ENCODE assay signal across 3 cellular contexts in the genomic region with DNA sequence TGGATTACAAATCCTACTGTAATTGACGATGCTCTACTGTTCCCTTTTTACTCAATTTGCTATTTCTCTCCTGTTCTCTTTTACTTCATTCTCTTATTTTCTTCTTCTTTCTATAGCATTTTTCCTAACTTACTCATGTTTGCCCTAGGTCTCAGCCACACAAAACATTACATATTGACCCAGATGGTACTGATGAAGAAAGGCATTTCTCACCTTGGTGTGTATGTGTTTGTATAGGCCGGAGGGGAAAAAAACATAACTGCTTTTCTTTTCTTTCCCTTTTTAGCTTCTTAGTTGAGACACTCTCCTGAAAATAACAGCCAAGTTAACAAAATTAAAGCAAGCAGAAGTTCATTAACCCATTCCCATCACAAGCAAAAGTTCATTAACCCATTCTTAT.
TF ChIP-seq lines count a peak whose summit lies in the region.

No MANE protein-coding gene starts in this region.

TF ChIP-seq in GM23338, 12 proteins besides CTCF, POLR2A, EP300 and RAD21 (continues in another document):
- TF ChIP-seq, protein P1, sequence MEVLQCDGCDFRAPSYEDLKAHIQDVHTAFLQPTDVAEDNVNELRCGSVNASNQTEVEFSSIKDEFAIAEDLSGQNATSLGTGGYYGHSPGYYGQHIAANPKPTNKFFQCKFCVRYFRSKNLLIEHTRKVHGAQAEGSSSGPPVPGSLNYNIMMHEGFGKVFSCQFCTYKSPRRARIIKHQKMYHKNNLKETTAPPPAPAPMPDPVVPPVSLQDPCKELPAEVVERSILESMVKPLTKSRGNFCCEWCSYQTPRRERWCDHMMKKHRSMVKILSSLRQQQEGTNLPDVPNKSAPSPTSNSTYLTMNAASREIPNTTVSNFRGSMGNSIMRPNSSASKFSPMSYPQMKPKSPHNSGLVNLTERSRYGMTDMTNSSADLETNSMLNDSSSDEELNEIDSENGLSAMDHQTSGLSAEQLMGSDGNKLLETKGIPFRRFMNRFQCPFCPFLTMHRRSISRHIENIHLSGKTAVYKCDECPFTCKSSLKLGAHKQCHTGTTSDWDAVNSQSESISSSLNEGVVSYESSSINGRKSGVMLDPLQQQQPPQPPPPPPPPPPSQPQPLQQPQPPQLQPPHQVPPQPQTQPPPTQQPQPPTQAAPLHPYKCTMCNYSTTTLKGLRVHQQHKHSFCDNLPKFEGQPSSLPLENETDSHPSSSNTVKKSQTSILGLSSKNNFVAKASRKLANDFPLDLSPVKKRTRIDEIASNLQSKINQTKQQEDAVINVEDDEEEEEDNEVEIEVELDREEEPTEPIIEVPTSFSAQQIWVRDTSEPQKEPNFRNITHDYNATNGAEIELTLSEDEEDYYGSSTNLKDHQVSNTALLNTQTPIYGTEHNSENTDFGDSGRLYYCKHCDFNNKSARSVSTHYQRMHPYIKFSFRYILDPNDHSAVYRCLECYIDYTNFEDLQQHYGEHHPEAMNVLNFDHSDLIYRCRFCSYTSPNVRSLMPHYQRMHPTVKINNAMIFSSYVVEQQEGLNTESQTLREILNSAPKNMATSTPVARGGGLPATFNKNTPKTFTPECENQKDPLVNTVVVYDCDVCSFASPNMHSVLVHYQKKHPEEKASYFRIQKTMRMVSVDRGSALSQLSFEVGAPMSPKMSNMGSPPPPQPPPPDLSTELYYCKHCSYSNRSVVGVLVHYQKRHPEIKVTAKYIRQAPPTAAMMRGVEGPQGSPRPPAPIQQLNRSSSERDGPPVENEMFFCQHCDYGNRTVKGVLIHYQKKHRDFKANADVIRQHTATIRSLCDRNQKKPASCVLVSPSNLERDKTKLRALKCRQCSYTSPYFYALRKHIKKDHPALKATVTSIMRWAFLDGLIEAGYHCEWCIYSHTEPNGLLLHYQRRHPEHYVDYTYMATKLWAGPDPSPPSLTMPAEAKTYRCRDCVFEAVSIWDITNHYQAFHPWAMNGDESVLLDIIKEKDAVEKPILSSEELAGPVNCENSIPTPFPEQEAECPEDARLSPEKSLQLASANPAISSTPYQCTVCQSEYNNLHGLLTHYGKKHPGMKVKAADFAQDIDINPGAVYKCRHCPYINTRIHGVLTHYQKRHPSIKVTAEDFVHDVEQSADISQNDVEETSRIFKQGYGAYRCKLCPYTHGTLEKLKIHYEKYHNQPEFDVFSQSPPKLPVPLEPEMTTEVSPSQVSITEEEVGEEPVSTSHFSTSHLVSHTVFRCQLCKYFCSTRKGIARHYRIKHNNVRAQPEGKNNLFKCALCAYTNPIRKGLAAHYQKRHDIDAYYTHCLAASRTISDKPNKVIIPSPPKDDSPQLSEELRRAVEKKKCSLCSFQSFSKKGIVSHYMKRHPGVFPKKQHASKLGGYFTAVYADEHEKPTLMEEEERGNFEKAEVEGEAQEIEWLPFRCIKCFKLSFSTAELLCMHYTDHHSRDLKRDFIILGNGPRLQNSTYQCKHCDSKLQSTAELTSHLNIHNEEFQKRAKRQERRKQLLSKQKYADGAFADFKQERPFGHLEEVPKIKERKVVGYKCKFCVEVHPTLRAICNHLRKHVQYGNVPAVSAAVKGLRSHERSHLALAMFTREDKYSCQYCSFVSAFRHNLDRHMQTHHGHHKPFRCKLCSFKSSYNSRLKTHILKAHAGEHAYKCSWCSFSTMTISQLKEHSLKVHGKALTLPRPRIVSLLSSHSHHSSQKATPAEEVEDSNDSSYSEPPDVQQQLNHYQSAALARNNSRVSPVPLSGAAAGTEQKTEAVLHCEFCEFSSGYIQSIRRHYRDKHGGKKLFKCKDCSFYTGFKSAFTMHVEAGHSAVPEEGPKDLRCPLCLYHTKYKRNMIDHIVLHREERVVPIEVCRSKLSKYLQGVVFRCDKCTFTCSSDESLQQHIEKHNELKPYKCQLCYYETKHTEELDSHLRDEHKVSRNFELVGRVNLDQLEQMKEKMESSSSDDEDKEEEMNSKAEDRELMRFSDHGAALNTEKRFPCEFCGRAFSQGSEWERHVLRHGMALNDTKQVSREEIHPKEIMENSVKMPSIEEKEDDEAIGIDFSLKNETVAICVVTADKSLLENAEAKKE (CRISPR knock-in tag; IDR thresholded peaks at IDR 0.05) = no peak
- TF ChIP-seq STAT1 (IDR thresholded peaks at IDR 0.05; ENCODE audit: unreplicated experiment) (no peak), EZH2 (IDR thresholded peaks at IDR 0.05; ENCODE audit: low read depth, unreplicated experiment) (no peak), ZNF114 (CRISPR knock-in tag; IDR thresholded peaks at IDR 0.05) (no peak), CREB1 (CRISPR knock-in tag; IDR thresholded peaks at IDR 0.05; ENCODE audit: low read depth) (no peak), EZH2phosphoT487 (IDR thresholded peaks at IDR 0.05; ENCODE audit: unreplicated experiment) (no peak)

TF ChIP-seq in H1, 55 proteins besides CTCF, POLR2A, EP300 and RAD21 (continues in another document):
- TF ChIP-seq CBX8 (IDR thresholded peaks at IDR 0.05; ENCODE audit: borderline replicate concordance, low read depth, low read length) (no peak), KDM5A (IDR thresholded peaks at IDR 0.05; ENCODE audit: low read length) (no peak), NANOG (IDR thresholded peaks at IDR 0.05; ENCODE audit: insufficient read depth, low read depth, low read length, poor library complexity, severe bottlenecking) (no peak), SIN3A (conservative IDR thresholded peaks at IDR 0.05 in 1 of 2, IDR thresholded peaks at IDR 0.05 in 1 of 2; ENCODE audit: low read depth in 1 of 2, low read length in 2 of 2) (no peak)
- TF ChIP-seq, protein P2, sequence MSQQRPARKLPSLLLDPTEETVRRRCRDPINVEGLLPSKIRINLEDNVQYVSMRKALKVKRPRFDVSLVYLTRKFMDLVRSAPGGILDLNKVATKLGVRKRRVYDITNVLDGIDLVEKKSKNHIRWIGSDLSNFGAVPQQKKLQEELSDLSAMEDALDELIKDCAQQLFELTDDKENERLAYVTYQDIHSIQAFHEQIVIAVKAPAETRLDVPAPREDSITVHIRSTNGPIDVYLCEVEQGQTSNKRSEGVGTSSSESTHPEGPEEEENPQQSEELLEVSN (IDR thresholded peaks at IDR 0.05) = no peak
- TF ChIP-seq, protein P3, sequence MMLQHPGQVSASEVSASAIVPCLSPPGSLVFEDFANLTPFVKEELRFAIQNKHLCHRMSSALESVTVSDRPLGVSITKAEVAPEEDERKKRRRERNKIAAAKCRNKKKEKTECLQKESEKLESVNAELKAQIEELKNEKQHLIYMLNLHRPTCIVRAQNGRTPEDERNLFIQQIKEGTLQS (IDR thresholded peaks at IDR 0.05; ENCODE audit: insufficient read depth, low read depth, low read length) = no peak

TF ChIP-seq in SK-N-SH, 30 proteins besides CTCF, POLR2A, EP300 and RAD21:
- TF ChIP-seq EZH2phosphoT487 (IDR thresholded peaks at IDR 0.05; ENCODE audit: borderline replicate concordance, low read depth) (no peak), NRF1 (IDR thresholded peaks at IDR 0.05; ENCODE audit: low read depth, low read length) (no peak), TEAD4 (IDR thresholded peaks at IDR 0.05; ENCODE audit: borderline replicate concordance, insufficient read depth) (no peak), SIN3A (IDR thresholded peaks at IDR 0.05; ENCODE audit: borderline replicate concordance, low read depth, low read length) (no peak), GATA2 (CRISPR knock-in tag; IDR thresholded peaks at IDR 0.05) (no peak), RFX5 (IDR thresholded peaks at IDR 0.05; ENCODE audit: low read length) (no peak)
- TF ChIP-seq, protein P4, sequence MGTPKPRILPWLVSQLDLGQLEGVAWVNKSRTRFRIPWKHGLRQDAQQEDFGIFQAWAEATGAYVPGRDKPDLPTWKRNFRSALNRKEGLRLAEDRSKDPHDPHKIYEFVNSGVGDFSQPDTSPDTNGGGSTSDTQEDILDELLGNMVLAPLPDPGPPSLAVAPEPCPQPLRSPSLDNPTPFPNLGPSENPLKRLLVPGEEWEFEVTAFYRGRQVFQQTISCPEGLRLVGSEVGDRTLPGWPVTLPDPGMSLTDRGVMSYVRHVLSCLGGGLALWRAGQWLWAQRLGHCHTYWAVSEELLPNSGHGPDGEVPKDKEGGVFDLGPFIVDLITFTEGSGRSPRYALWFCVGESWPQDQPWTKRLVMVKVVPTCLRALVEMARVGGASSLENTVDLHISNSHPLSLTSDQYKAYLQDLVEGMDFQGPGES (IDR thresholded peaks at IDR 0.05; ENCODE audit: low read depth, low read length) = no peak
- TF ChIP-seq, protein P5, sequence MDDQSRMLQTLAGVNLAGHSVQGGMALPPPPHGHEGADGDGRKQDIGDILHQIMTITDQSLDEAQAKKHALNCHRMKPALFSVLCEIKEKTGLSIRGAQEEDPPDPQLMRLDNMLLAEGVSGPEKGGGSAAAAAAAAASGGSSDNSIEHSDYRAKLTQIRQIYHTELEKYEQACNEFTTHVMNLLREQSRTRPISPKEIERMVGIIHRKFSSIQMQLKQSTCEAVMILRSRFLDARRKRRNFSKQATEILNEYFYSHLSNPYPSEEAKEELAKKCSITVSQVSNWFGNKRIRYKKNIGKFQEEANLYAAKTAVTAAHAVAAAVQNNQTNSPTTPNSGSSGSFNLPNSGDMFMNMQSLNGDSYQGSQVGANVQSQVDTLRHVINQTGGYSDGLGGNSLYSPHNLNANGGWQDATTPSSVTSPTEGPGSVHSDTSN (IDR thresholded peaks at IDR 0.05) = no peak
- TF ChIP-seq, protein P6, sequence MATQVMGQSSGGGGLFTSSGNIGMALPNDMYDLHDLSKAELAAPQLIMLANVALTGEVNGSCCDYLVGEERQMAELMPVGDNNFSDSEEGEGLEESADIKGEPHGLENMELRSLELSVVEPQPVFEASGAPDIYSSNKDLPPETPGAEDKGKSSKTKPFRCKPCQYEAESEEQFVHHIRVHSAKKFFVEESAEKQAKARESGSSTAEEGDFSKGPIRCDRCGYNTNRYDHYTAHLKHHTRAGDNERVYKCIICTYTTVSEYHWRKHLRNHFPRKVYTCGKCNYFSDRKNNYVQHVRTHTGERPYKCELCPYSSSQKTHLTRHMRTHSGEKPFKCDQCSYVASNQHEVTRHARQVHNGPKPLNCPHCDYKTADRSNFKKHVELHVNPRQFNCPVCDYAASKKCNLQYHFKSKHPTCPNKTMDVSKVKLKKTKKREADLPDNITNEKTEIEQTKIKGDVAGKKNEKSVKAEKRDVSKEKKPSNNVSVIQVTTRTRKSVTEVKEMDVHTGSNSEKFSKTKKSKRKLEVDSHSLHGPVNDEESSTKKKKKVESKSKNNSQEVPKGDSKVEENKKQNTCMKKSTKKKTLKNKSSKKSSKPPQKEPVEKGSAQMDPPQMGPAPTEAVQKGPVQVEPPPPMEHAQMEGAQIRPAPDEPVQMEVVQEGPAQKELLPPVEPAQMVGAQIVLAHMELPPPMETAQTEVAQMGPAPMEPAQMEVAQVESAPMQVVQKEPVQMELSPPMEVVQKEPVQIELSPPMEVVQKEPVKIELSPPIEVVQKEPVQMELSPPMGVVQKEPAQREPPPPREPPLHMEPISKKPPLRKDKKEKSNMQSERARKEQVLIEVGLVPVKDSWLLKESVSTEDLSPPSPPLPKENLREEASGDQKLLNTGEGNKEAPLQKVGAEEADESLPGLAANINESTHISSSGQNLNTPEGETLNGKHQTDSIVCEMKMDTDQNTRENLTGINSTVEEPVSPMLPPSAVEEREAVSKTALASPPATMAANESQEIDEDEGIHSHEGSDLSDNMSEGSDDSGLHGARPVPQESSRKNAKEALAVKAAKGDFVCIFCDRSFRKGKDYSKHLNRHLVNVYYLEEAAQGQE (IDR thresholded peaks at IDR 0.05; ENCODE audit: low read depth, low read length) = no peak
- TF ChIP-seq, protein P7, sequence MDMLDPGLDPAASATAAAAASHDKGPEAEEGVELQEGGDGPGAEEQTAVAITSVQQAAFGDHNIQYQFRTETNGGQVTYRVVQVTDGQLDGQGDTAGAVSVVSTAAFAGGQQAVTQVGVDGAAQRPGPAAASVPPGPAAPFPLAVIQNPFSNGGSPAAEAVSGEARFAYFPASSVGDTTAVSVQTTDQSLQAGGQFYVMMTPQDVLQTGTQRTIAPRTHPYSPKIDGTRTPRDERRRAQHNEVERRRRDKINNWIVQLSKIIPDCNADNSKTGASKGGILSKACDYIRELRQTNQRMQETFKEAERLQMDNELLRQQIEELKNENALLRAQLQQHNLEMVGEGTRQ (IDR thresholded peaks at IDR 0.05; ENCODE audit: borderline replicate concordance, low read depth, low read length) = no peak
